Comparison of ENCODE assay signal across 1 cellular context in the genomic region with DNA sequence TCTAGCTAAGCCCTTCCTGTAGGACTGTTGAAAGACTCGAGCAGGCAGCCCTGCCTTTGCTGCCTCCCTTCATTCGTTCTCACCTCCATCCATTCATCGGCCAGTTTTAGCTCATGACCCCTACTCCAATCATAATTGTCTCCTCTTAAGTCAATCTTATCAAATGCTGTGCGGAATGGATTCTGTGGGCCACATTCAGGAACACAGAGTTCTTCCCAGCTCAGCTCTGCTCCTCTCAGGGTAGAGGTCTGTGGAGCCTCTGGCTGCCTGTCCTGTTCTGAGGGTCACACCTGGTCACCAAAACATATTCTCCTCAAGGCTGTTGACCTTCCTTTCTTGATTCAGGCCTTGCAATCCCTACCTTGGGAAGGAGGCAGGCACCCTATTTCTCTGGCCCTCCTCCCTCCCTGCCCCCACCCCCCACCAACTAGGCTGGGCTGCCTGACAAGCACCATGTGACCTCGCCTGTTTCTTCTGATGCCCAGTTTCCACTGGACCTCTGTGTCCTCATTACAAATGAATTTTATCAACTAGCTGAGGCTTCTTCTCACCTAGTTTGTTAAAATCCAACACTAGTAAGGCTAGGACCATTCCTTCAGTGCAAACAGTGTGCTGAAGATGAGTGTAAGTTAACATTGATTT.
TF ChIP-seq lines count a peak whose summit lies in the region.

No MANE protein-coding gene starts in this region.

TF ChIP-seq in GM23338, 12 proteins besides CTCF, POLR2A, EP300 and RAD21 (continued from another document):
- TF ChIP-seq, protein P1, sequence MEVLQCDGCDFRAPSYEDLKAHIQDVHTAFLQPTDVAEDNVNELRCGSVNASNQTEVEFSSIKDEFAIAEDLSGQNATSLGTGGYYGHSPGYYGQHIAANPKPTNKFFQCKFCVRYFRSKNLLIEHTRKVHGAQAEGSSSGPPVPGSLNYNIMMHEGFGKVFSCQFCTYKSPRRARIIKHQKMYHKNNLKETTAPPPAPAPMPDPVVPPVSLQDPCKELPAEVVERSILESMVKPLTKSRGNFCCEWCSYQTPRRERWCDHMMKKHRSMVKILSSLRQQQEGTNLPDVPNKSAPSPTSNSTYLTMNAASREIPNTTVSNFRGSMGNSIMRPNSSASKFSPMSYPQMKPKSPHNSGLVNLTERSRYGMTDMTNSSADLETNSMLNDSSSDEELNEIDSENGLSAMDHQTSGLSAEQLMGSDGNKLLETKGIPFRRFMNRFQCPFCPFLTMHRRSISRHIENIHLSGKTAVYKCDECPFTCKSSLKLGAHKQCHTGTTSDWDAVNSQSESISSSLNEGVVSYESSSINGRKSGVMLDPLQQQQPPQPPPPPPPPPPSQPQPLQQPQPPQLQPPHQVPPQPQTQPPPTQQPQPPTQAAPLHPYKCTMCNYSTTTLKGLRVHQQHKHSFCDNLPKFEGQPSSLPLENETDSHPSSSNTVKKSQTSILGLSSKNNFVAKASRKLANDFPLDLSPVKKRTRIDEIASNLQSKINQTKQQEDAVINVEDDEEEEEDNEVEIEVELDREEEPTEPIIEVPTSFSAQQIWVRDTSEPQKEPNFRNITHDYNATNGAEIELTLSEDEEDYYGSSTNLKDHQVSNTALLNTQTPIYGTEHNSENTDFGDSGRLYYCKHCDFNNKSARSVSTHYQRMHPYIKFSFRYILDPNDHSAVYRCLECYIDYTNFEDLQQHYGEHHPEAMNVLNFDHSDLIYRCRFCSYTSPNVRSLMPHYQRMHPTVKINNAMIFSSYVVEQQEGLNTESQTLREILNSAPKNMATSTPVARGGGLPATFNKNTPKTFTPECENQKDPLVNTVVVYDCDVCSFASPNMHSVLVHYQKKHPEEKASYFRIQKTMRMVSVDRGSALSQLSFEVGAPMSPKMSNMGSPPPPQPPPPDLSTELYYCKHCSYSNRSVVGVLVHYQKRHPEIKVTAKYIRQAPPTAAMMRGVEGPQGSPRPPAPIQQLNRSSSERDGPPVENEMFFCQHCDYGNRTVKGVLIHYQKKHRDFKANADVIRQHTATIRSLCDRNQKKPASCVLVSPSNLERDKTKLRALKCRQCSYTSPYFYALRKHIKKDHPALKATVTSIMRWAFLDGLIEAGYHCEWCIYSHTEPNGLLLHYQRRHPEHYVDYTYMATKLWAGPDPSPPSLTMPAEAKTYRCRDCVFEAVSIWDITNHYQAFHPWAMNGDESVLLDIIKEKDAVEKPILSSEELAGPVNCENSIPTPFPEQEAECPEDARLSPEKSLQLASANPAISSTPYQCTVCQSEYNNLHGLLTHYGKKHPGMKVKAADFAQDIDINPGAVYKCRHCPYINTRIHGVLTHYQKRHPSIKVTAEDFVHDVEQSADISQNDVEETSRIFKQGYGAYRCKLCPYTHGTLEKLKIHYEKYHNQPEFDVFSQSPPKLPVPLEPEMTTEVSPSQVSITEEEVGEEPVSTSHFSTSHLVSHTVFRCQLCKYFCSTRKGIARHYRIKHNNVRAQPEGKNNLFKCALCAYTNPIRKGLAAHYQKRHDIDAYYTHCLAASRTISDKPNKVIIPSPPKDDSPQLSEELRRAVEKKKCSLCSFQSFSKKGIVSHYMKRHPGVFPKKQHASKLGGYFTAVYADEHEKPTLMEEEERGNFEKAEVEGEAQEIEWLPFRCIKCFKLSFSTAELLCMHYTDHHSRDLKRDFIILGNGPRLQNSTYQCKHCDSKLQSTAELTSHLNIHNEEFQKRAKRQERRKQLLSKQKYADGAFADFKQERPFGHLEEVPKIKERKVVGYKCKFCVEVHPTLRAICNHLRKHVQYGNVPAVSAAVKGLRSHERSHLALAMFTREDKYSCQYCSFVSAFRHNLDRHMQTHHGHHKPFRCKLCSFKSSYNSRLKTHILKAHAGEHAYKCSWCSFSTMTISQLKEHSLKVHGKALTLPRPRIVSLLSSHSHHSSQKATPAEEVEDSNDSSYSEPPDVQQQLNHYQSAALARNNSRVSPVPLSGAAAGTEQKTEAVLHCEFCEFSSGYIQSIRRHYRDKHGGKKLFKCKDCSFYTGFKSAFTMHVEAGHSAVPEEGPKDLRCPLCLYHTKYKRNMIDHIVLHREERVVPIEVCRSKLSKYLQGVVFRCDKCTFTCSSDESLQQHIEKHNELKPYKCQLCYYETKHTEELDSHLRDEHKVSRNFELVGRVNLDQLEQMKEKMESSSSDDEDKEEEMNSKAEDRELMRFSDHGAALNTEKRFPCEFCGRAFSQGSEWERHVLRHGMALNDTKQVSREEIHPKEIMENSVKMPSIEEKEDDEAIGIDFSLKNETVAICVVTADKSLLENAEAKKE (CRISPR knock-in tag; IDR thresholded peaks at IDR 0.05) = no peak
- no peak for TF ChIP-seq ZNF331 (CRISPR knock-in tag; IDR thresholded peaks at IDR 0.05; ENCODE audit: low read depth)
TF ChIP-seq in GM23338: peak in this region for 0.
